16 cellular contexts compared by ENCODE assay signal in genomic region chr12:124765571-124766489, GRCh38.
DNase-seq lines count a peak whose midpoint lies in the region; ATAC-seq, FAIRE-seq and TF ChIP-seq lines count a peak whose summit lies in the region.
"Had no signal": no experiment of that assay in that cellular context is flagged by ENCODE, and none has a peak within 500 bp of the region (broad histone marks: within the 10 kb centered on the region; RNA-seq: fewer than 3 reads in every experiment).

No MANE protein-coding gene starts in this region.

- peak overlapping the region; percentile 47 to 96 (median 89) for H3K4me2 ChIP-seq in BLaER1 treated with 17β-estradiol and CSF1 and Interleukin-3, amounts not matched to agents 10 nM and 100 nM

- no peaks in the 10 kb centered on the region for H4K20me1 ChIP-seq in BLaER1 treated with 17β-estradiol and CSF1 and Interleukin-3, amounts not matched to agents 10 nM and 100 nM

- H3K4me3 ChIP-seq in BLaER1 treated with 17β-estradiol and CSF1 and Interleukin-3, amounts not matched to agents 10 nM and 100 nM, result peak overlapping the region in 3 of 10 experiments; percentile 6 to 30 (median 10); a peak in 5 of 20 replicates
- H3K4me3 ChIP-seq in brain microvascular endothelial cell (ENCODE audit: low read depth, low read length), result no peak overlapping the region
- no peak overlapping the region for H3K4me3 ChIP-seq in kidney (ENCODE audit: low read length in 2 of 2)
- H3K4me3 ChIP-seq in skin epidermis, result no peak overlapping the region
- H3K4me3 ChIP-seq: SK-N-MC had no signal

- H3K36me3 ChIP-seq in BLaER1 treated with 17β-estradiol and CSF1 and Interleukin-3, amounts not matched to agents 10 nM and 100 nM, result peaks cover 0 to 3% (median 0%) of the 10 kb centered on the region in 11 experiments; a peak in 1 of 22 replicates
- H3K36me3 ChIP-seq in brain microvascular endothelial cell (replicated peaks) (no peaks in the 10 kb centered on the region), kidney (ENCODE audit: control insufficient read depth in 1 of 2, insufficient read depth in 2 of 2, low read length in 2 of 2) (no peaks in the 10 kb centered on the region)

- in situ Hi-C loops in brain microvascular endothelial cell (cut with HindIII; ENCODE audit: low pct_ligation_motif_present, low sequenced_read_pairs) (loop anchor here (25.0 kb wide), 1 partner anchor 379 kb away; no protein-coding TSS in a partner anchor), ACHN (cut with HindIII; ENCODE audit: low pct_ligation_motif_present, low pct_unique_long_range_greater_than_20kb, low sequenced_read_pairs) (no loop called here)

- no peak for FAIRE-seq in kidney (lab: Jason Lieb, UNC)

- no peak for ATAC-seq in HG03108 (IDR thresholded peaks at IDR 0.05; ENCODE audit: unreplicated experiment)

- H3K9ac ChIP-seq in BLaER1 treated with 17β-estradiol and CSF1 and Interleukin-3, amounts not matched to agents 10 nM and 100 nM, result peak overlapping the region; percentile 3 to 71 (median 56); a peak in 17 of 22 replicates
- peak overlapping the region in 1 of 2 donors; percentile 1 for H3K9ac ChIP-seq in kidney (ENCODE audit: low read length in 2 of 2)

- intact Hi-C loops in kidney (cut with DNase I), result loop anchor here (5.0 to 10.0 kb wide), 2 partner anchors 201 to 729 kb away; partner anchors contain the start of gene NCOR2

- no peak for TF ChIP-seq CTCF in brain microvascular endothelial cell (IDR thresholded peaks at IDR 0.05; ENCODE audit: low read depth, low read length, missing control alignments)
- TF ChIP-seq CTCF in kidney (IDR thresholded peaks at IDR 0.05; ENCODE audit: borderline replicate concordance, extremely low read depth, insufficient read depth), result no peak

- peaks cover 0 to 19% (median 12%) of the 10 kb centered on the region in 11 experiments; a peak in 19 of 22 replicates for H3K9me3 ChIP-seq in BLaER1 treated with 17β-estradiol and CSF1 and Interleukin-3, amounts not matched to agents 10 nM and 100 nM (replicated peaks in 1 of 11)
- peaks cover 0 to 12% of the 10 kb centered on the region in 2 donors for H3K9me3 ChIP-seq in kidney (ENCODE audit: control insufficient read depth in 1 of 2, low read length in 2 of 2)

- H3K27me3 ChIP-seq in BLaER1 treated with 17β-estradiol and CSF1 and Interleukin-3, amounts not matched to agents 10 nM and 100 nM, result no peaks in the 10 kb centered on the region
- no peaks in the 10 kb centered on the region for H3K27me3 ChIP-seq in brain microvascular endothelial cell (replicated peaks)

- DNase-seq in brain microvascular endothelial cell (no peak), kidney (no peak), ACHN (no peak), ecto neural progenitor cell (ENCODE audit: low spot score) (no peak), NCI-H2227 treated with DMSO at 0.1 percent for 48 hours (lab: John Stamatoyannopoulos, UW) (no peak)
- DNase-seq: activated CD4-positive, CD25-positive, alpha-beta regulatory T cell; activated T-cell treated with anti-CD3 and anti-CD28 coated beads, Interleukin-2, amount 50 U/mL, for 48 hours; GDM1; NCI-H1048; NCI-H526; stimulated activated CD4-positive, alpha-beta T cell treated with anti-CD3 and anti-CD28 coated beads, Interleukin-2, amount 100 ng/mL, for 48 hours; stimulated activated naive CD8-positive, alpha-beta T cell treated with anti-CD3 and anti-CD28 coated beads, Interleukin-15, amount 100 ng/mL, for 72 hours had no signal

- peaks cover 80 to 100% (median 97%) of the 10 kb centered on the region in 10 experiments for H3K4me1 ChIP-seq in BLaER1 treated with 17β-estradiol and CSF1 and Interleukin-3, amounts not matched to agents 10 nM and 100 nM
- peaks cover 8 to 12% of the 10 kb centered on the region in 2 donors for H3K4me1 ChIP-seq in kidney (ENCODE audit: control insufficient read depth in 1 of 2, insufficient read depth in 1 of 2, low read depth in 1 of 2, low read length in 2 of 2)

- H3K27ac ChIP-seq in BLaER1 treated with 17β-estradiol and CSF1 and Interleukin-3, amounts not matched to agents 10 nM and 100 nM, result peak overlapping the region in 10 of 11 experiments; percentile 42 to 98 (median 75); a peak in 20 of 22 replicates
- H3K27ac ChIP-seq in brain microvascular endothelial cell (peak overlapping the region; percentile 36), kidney (ENCODE audit: low read depth in 2 of 2, low read length in 2 of 2) (peak overlapping the region; percentile 13 to 47), skin epidermis (peak overlapping the region in 17 of 21 experiments; percentile 13 to 79 (median 52))
- H3K27ac ChIP-seq: SK-N-MC had no signal
